In genomic region chr1:100205103-100205502, GRCh38 we compare ENCODE assay signal across 1 cellular context. TPM values are rescaled to one million over a fixed set of nuclear protein-coding genes. Genes with fewer than 3 reads are reported as not detected.
"Had no signal": no experiment of that assay in that cellular context is flagged by ENCODE, and none has a peak within 500 bp of the region (broad histone marks: within the 10 kb centered on the region; RNA-seq: fewer than 3 reads in every experiment).

No MANE protein-coding gene starts in this region.

RNA-seq across cellular contexts. Expression of gene LRRC39, which starts 27.0 kb away (rescaled TPM):
- total RNA-seq: ascending aorta had no signal
